In the genomic region with DNA sequence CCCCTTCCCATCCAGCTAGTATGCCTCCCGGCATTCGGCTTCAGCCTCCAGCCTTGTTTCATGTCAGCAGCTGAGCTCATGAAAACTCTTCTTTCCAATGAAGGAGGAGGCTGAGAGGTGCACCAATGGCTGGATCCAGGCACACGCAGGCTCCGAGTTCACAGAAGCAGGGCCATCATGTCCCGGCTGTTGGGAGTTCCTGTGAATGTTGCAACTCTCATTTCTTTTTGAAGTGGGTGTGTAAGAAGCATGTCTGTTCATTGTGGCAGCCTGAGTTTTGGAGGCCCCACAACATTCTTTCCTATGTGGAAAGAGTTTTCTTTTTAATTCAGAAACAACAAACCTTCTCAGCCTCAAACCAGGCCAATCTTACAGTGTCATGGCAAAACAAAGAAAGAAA, we compare ENCODE assay signal across 16 cellular contexts.
DNase-seq lines count a peak whose midpoint lies in the region; ATAC-seq, FAIRE-seq and TF ChIP-seq lines count a peak whose summit lies in the region.
"Had no signal": no experiment of that assay in that cellular context is flagged by ENCODE, and none has a peak within 500 bp of the region (broad histone marks: within the 10 kb centered on the region; RNA-seq: fewer than 3 reads in every experiment).

No MANE protein-coding gene starts in this region.

- TF ChIP-seq CTCF in gastroesophageal sphincter (IDR thresholded peaks at IDR 0.05) = no peak
- no peak for TF ChIP-seq CTCF in mesothelial cell of epicardium (IDR thresholded peaks at IDR 0.05; ENCODE audit: unreplicated experiment)
- TF ChIP-seq CTCF in upper lobe of right lung (IDR thresholded peaks at IDR 0.05) = no peak
- no peak for TF ChIP-seq CTCF in GM13977 (IDR thresholded peaks at IDR 0.05; ENCODE audit: extremely low read depth, insufficient read depth, missing control alignments)

- no peaks in the 10 kb centered on the region for H3K36me3 Mint-ChIP-seq in mesothelial cell of epicardium
- no peaks in the 10 kb centered on the region for H3K36me3 Mint-ChIP-seq in activated naive CD4-positive, alpha-beta T cell treated with anti-CD3 and anti-CD28 coated beads, Interleukin-2, amount 50 U/mL, for 72 hours

- FAIRE-seq in HTR-8/SVneo (lab: Jason Lieb, UNC) = no peak
- FAIRE-seq: astrocyte had no signal

- no peak overlapping the region for H3K4me3 Mint-ChIP-seq in mesothelial cell of epicardium
- H3K4me3 Mint-ChIP-seq: nephron had no signal

- H3K36me3 ChIP-seq in gastroesophageal sphincter (no peaks in the 10 kb centered on the region), upper lobe of right lung (no peaks in the 10 kb centered on the region)
- H3K36me3 ChIP-seq: esophagus squamous epithelium had no signal

- TF ChIP-seq EP300 in gastroesophageal sphincter (IDR thresholded peaks at IDR 0.05) = no peak

- H3K9me3 Mint-ChIP-seq in mesothelial cell of epicardium = no peaks in the 10 kb centered on the region
- H3K9me3 Mint-ChIP-seq in activated naive CD4-positive, alpha-beta T cell treated with anti-CD3 and anti-CD28 coated beads, Interleukin-2, amount 50 U/mL, for 72 hours = no peaks in the 10 kb centered on the region
- H3K9me3 Mint-ChIP-seq: nephron had no signal

- H3K27ac Mint-ChIP-seq in mesothelial cell of epicardium = peak overlapping the region; percentile 10
- no peak overlapping the region for H3K27ac Mint-ChIP-seq in activated naive CD4-positive, alpha-beta T cell treated with anti-CD3 and anti-CD28 coated beads, Interleukin-2, amount 50 U/mL, for 72 hours

- in situ Hi-C loops in GM13977 (cut with MboI; ENCODE audit: low pct_unique_long_range_greater_than_20kb, low sequenced_read_pairs, unreplicated experiment) = no loop called here

- TF ChIP-seq POLR2A in gastroesophageal sphincter (IDR thresholded peaks at IDR 0.05) = no peak

- H3K4me3 ChIP-seq in gastroesophageal sphincter (no peak overlapping the region), upper lobe of right lung (no peak overlapping the region)
- H3K4me3 ChIP-seq: esophagus squamous epithelium had no signal

- H3K4me1 Mint-ChIP-seq in mesothelial cell of epicardium = peaks cover 27% of the 10 kb centered on the region

- ATAC-seq in gastroesophageal sphincter (peak; percentile 85), upper lobe of right lung (peak; percentile 73)
- ATAC-seq in activated naive CD4-positive, alpha-beta T cell treated with anti-CD3 and anti-CD28 coated beads, Interleukin-2, amount 50 U/mL, for 72 hours = no peak
- ATAC-seq: activated CD4-positive, CD25-positive, alpha-beta regulatory T cell treated with anti-CD3 and anti-CD28 coated beads, Interleukin-2, amount 50 U/mL, for 24 hours had no signal

- H3K27ac ChIP-seq in gastroesophageal sphincter (peak overlapping the region in 3 of 4 donors; percentile 31 to 62 (median 31)), upper lobe of right lung (peak overlapping the region; percentile 71)

- intact Hi-C loops in upper lobe of right lung (cut with DNase I) = loop anchor here (5.0 kb wide), 1 partner anchor 89 kb away; the partner anchor contains the start of gene PTPRE

- DNase-seq in astrocyte of the hippocampus (ENCODE audit: low read depth, low spot score) = peak; percentile 57
- no peak for DNase-seq in mesothelial cell of epicardium (ENCODE audit: low spot score in 2 of 2, unreplicated experiment in 2 of 2)
- peak; percentile 74 for DNase-seq in upper lobe of right lung
- DNase-seq in HTR-8/SVneo (ENCODE audit: insufficient read length, low spot score) = no peak
- DNase-seq in activated naive CD4-positive, alpha-beta T cell treated with anti-CD3 and anti-CD28 coated beads, Interleukin-2, amount 50 U/mL, for 72 hours (ENCODE audit: low spot score in 2 of 2) = no peak
- DNase-seq in GM13977 (ENCODE audit: low spot score) = no peak
- DNase-seq: C1 segment of cervical spinal cord; esophagus squamous epithelium; HCEC 1CT; NCI-H1930; NCI-H510A treated with DMSO at 0.1 percent for 48 hours; stimulated activated CD4-positive, alpha-beta T cell treated with anti-CD3 and anti-CD28 coated beads, Interleukin-1b, Interleukin-23, amount 100 ng/mL, for 48 hours had no signal

- H3K4me1 ChIP-seq in gastroesophageal sphincter (peaks cover 0 to 37% (median 3%) of the 10 kb centered on the region in 3 donors), upper lobe of right lung (peaks cover 34% of the 10 kb centered on the region)

- H3K9me3 ChIP-seq in gastroesophageal sphincter = no peaks in the 10 kb centered on the region
- H3K9me3 ChIP-seq in upper lobe of right lung = no peaks in the 10 kb centered on the region
- H3K9me3 ChIP-seq: esophagus squamous epithelium had no signal

- 67% methylated on average over 2 of the region's 5 CpGs; no CpG with 5 or more reads in 1 of the 2 donors for WGBS in gastroesophageal sphincter (ENCODE audit: low coverage in 1 of 2), 2 donors

- peaks cover 23% of the 10 kb centered on the region for H3K27me3 ChIP-seq in gastroesophageal sphincter
- H3K27me3 ChIP-seq in upper lobe of right lung = no peaks in the 10 kb centered on the region

- H3K27me3 Mint-ChIP-seq in mesothelial cell of epicardium (ENCODE audit: low read depth) = peaks cover 25% of the 10 kb centered on the region

Comparison
In these comparisons a context has a peak if more than half of its experiments do, and no peak if none do; other contexts are left out.
1. DNase-seq: peak in astrocyte of the hippocampus (single experiment) and upper lobe of right lung (single experiment); none in mesothelial cell of epicardium (0 of 2), HTR-8/SVneo (single experiment), activated naive CD4-positive, alpha-beta T cell treated with anti-CD3 and anti-CD28 coated beads, Interleukin-2, amount 50 U/mL, for 72 hours (0 of 2) and GM13977 (single experiment).
2. ATAC-seq: peak in gastroesophageal sphincter (single experiment) and upper lobe of right lung (single experiment); none in activated naive CD4-positive, alpha-beta T cell treated with anti-CD3 and anti-CD28 coated beads, Interleukin-2, amount 50 U/mL, for 72 hours (0 of 2).